11 cellular contexts compared by ENCODE assay signal in genomic region chr12:126936181-126936851, GRCh38.
DNase-seq lines count a peak whose midpoint lies in the region; ATAC-seq, FAIRE-seq and TF ChIP-seq lines count a peak whose summit lies in the region.
"Had no signal": no experiment of that assay in that cellular context is flagged by ENCODE, and none has a peak within 500 bp of the region (broad histone marks: within the 10 kb centered on the region; RNA-seq: fewer than 3 reads in every experiment).

No MANE protein-coding gene starts in this region.

- H3K9me3 Mint-ChIP-seq in T-helper 2 cell treated with Interferon-gamma antibody and Interleukin-4, amounts not matched to agents 5 μg/mL and 100 μg/mL, for 36 hours: peaks cover 3% of the 10 kb centered on the region
- peaks cover 0 to 4% (median 0%) of the 10 kb centered on the region in 6 donors for H3K9me3 Mint-ChIP-seq in immature natural killer cell

- H3K9me3 ChIP-seq in A549: no peaks in the 10 kb centered on the region
- H3K9me3 ChIP-seq: thyroid gland had no signal

- H3K4me1 Mint-ChIP-seq in T-helper 2 cell treated with Interferon-gamma antibody and Interleukin-4, amounts not matched to agents 5 μg/mL and 100 μg/mL, for 36 hours (ENCODE audit: low read depth): no peaks in the 10 kb centered on the region
- H3K4me1 Mint-ChIP-seq in immature natural killer cell: peaks cover 4 to 10% of the 10 kb centered on the region in 2 donors

- POLR2A ChIA-PET in A549 (lab: Yijun Ruan, JAX): no interaction called here

- no peak overlapping the region for H3K27ac Mint-ChIP-seq in T-helper 2 cell treated with Interferon-gamma antibody and Interleukin-4, amounts not matched to agents 5 μg/mL and 100 μg/mL, for 36 hours
- no peak overlapping the region for H3K27ac Mint-ChIP-seq in immature natural killer cell

- TF ChIP-seq RAD21 in A549 (conservative IDR thresholded peaks at IDR 0.05 in 1 of 2, IDR thresholded peaks at IDR 0.05 in 1 of 2): no peak

- FAIRE-seq in A549 (lab: Jason Lieb, UNC): no peak

- no peaks in the 10 kb centered on the region for H3K27me3 Mint-ChIP-seq in T-helper 2 cell treated with Interferon-gamma antibody and Interleukin-4, amounts not matched to agents 5 μg/mL and 100 μg/mL, for 36 hours (ENCODE audit: low read depth)
- peaks cover 0 to 2% (median 2%) of the 10 kb centered on the region in 3 donors for H3K27me3 Mint-ChIP-seq in immature natural killer cell (ENCODE audit: low read depth in 3 of 3)

- H3K4me3 Mint-ChIP-seq in T-helper 2 cell treated with Interferon-gamma antibody and Interleukin-4, amounts not matched to agents 5 μg/mL and 100 μg/mL, for 36 hours: peak overlapping the region; percentile 26
- peak overlapping the region in 4 of 5 donors; percentile 15 to 32 (median 19) for H3K4me3 Mint-ChIP-seq in immature natural killer cell

- ATAC-seq in A549: peak; percentile 33 to 39; a peak in 2 of 6 replicates
- ATAC-seq in GM21786 (IDR thresholded peaks at IDR 0.05; ENCODE audit: unreplicated experiment): peak; percentile 56
- ATAC-seq: sciatic nerve had no signal

- peak overlapping the region in 1 of 2 experiments; percentile 43; a peak in 2 of 6 replicates for H3K27ac ChIP-seq in A549
- H3K27ac ChIP-seq: thyroid gland had no signal

- 30% methylated on average over 11 of the region's 11 CpGs for WGBS in A549 (ENCODE audit: missing lambda C conversion rate)

- CTCF ChIA-PET in A549 (lab: Yijun Ruan, JAX): no interaction called here

- TF ChIP-seq CTCF in A549 (IDR thresholded peaks at IDR 0.05) (no peak), GM20000 (IDR thresholded peaks at IDR 0.05; ENCODE audit: extremely low read depth, missing control alignments) (no peak)

- H3K4me3 ChIP-seq in A549: no peak overlapping the region
- H3K4me3 ChIP-seq: thyroid gland had no signal

- peaks cover 6% of the 10 kb centered on the region; the same call in 1 of the 3 replicates for H3K4me1 ChIP-seq in A549
- H3K4me1 ChIP-seq: thyroid gland had no signal

- DNase-seq in A549 (ENCODE audit: low read depth in 1 of 2, low spot score in 1 of 2) (peak in 1 of 2 experiments; percentile 39), immature natural killer cell (peak in 1 of 3 donors; percentile 0), NCI-H1048 (lab: John Stamatoyannopoulos, UW) (no peak), NCI-H2029 (lab: John Stamatoyannopoulos, UW) (no peak), COLO668 (lab: John Stamatoyannopoulos, UW; ENCODE audit: unreplicated experiment) (no peak), GM20000 (ENCODE audit: low spot score) (no peak)
- no peak for DNase-seq in T-helper 2 cell treated with Interferon-gamma antibody and Interleukin-4, amounts not matched to agents 5 μg/mL and 100 μg/mL, for 36 hours (ENCODE audit: low spot score)
- DNase-seq: activated gamma-delta T cell treated with Interleukin-2 at 50 U/mL for 16 hours had no signal

- peak overlapping the region; percentile 54 for H3K4me2 ChIP-seq in A549

- no peak for TF ChIP-seq POLR2A in A549 (IDR thresholded peaks at IDR 0.05; ENCODE audit: low read length)

- H3K36me3 Mint-ChIP-seq in T-helper 2 cell treated with Interferon-gamma antibody and Interleukin-4, amounts not matched to agents 5 μg/mL and 100 μg/mL, for 36 hours (ENCODE audit: low read depth): no peaks in the 10 kb centered on the region
- no peaks in the 10 kb centered on the region for H3K36me3 Mint-ChIP-seq in immature natural killer cell

- TF ChIP-seq EP300 in A549 (IDR thresholded peaks at IDR 0.05): no peak

TF ChIP-seq in A549, 52 proteins besides CTCF, POLR2A, EP300 and RAD21:
- TF ChIP-seq RARB (CRISPR knock-in tag; IDR thresholded peaks at IDR 0.05) (no peak), CEBPB (IDR thresholded peaks at IDR 0.05) (no peak), KDM5A (IDR thresholded peaks at IDR 0.05) (no peak), HMGXB4 (CRISPR knock-in tag; IDR thresholded peaks at IDR 0.05; ENCODE audit: borderline replicate concordance) (no peak), MAFK (IDR thresholded peaks at IDR 0.05; ENCODE audit: partially characterized antibody) (peak; percentile 12)
